In genomic region chr20:61766921-61767610, GRCh38 we compare ENCODE assay signal across 27 cellular contexts.
"Had no signal": no experiment of that assay in that cellular context is flagged by ENCODE, and none has a peak within 500 bp of the region (broad histone marks: within the 10 kb centered on the region; RNA-seq: fewer than 3 reads in every experiment).

No MANE protein-coding gene starts in this region.

- H3K4me2 ChIP-seq: smooth muscle cell had no signal

- DNase-seq: activated CD4-positive, alpha-beta T cell treated with anti-CD3 and anti-CD28 coated beads, Interleukin-2, amount 10 ng/mL, durations not matched to agents 24 days and 14 days; activated CD4-positive, CD25-positive, alpha-beta regulatory T cell treated with anti-CD3 and anti-CD28 coated beads, Interleukin-2, amount 50 U/mL, for 72 hours; activated CD8-positive, alpha-beta T cell treated with anti-CD3 and anti-CD28 coated beads for 36 hours; activated naive CD4-positive, alpha-beta T cell treated with anti-CD3 and anti-CD28 coated beads for 36 hours; activated naive CD8-positive, alpha-beta T cell treated with anti-CD3 and anti-CD28 coated beads, Interleukin-2, amount 10 ng/mL, durations not matched to agents 7 days and 5 days; activated T-cell treated with anti-CD3 and anti-CD28 coated beads, Interleukin-2, amount 50 U/mL, for 4 hours; foreskin keratinocyte; heart left ventricle; hypothalamus; immature natural killer cell; mesendoderm; mucosa of descending colon; ovary; retina; stimulated activated CD4-positive, alpha-beta T cell treated with anti-CD3 and anti-CD28 coated beads, Interleukin-15, amount 100 ng/mL, for 24 hours; stimulated activated CD4-positive, alpha-beta T cell treated with anti-CD3 and anti-CD28 coated beads, Interleukin-2, amount 100 ng/mL, for 24 hours; stimulated activated naive B cell treated with anti-CD40 and anti-IgM and Interleukin-4, amounts not matched to agents 10 μg/mL and 1 μg/mL and 100 μg/mL, for 72 hours; T-helper 2 cell; trophoblast cell had no signal

- ATAC-seq: activated CD8-positive, alpha-beta T cell treated with anti-CD3 and anti-CD28 coated beads for 36 hours; activated T-cell treated with anti-CD3 and anti-CD28 coated beads, Interleukin-2, amount 50 U/mL, for 4 hours; activated T-helper 17 cell treated with anti-CD3 and anti-CD28 coated beads, Interleukin-2, amount 50 U/mL, for 72 hours; foreskin keratinocyte; heart left ventricle; mucosa of descending colon; natural killer cell treated with Interleukin-12 subunit alpha and Interleukin-12 subunit beta and Interleukin-15 and Interleukin-18, amount 100 ng/mL, for 72 hours had no signal

- H3K36me3 ChIP-seq: esophagus muscularis mucosa, heart left ventricle, neutrophil, ovary, prostate gland, thoracic aorta had no signal

- H3K27ac ChIP-seq: esophagus muscularis mucosa, foreskin keratinocyte, heart left ventricle, neutrophil, ovary, prostate gland, thoracic aorta had no signal

- H3K9me3 ChIP-seq: esophagus muscularis mucosa, heart left ventricle, mucosa of descending colon, neutrophil, ovary, prostate gland, thoracic aorta had no signal

- H3K27me3 ChIP-seq: neutrophil, ovary had no signal

- H3K4me1 ChIP-seq: esophagus muscularis mucosa, foreskin keratinocyte, heart left ventricle, prostate gland had no signal

- H3K4me3 ChIP-seq: esophagus muscularis mucosa, heart left ventricle, lung, mucosa of descending colon, ovary, prostate gland, smooth muscle cell, thoracic aorta had no signal
